In the genomic region with DNA sequence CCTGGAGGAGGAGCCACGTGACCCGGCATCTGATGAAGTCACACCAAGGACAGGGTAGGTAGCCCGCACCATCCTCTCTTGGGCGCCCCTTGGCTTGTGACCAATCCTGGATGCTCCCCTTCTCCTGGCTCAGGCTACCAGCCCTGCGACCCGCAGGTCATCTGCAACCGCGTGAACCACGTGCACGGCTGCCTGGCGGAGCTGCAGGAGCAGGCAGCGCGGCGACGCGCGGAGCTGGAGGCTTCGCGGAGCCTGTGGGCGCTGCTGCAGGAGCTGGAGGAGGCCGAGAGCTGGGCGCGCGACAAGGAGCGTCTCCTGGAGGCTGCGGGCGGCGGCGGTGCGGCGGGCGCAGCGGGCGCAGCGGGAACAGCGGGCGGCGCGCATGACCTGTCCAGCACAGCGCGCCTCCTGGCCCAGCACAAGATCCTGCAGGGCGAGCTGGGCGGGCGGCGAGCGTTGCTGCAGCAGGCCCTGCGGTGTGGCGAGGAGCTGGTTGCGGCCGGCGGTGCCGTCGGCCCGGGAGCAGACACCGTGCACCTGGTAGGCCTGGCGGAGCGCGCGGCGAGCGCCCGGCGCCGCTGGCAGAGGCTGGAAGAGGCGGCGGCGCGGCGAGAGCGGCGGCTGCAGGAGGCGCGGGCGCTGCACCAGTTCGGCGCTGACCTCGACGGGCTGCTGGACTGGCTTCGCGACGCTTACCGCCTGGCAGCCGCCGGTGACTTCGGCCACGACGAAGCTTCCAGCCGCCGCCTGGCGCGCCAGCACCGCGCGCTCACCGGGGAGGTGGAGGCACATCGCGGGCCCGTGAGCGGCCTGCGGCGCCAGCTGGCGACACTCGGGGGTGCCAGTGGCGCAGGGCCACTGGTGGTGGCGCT, we compare ENCODE assay signal across 10 cellular contexts. TPM values are rescaled to one million over a fixed set of nuclear protein-coding genes. Genes with fewer than 3 reads are reported as not detected.
DNase-seq lines count a peak whose midpoint lies in the region; ATAC-seq and TF ChIP-seq lines count a peak whose summit lies in the region.
"Had no signal": no experiment of that assay in that cellular context is flagged by ENCODE, and none has a peak within 500 bp of the region (broad histone marks: within the 10 kb centered on the region; RNA-seq: fewer than 3 reads in every experiment).

No MANE protein-coding gene starts in this region.

- peak; percentile 2 for DNase-seq in NCI-H1092 treated with DMSO at 0.1 percent for 48 hours (lab: John Stamatoyannopoulos, UW)
- DNase-seq in NCI-H1092 (lab: John Stamatoyannopoulos, UW), result no peak
- DNase-seq in RWPE2 (ENCODE audit: low spot score), result no peak
- peak; percentile 33 to 70 for DNase-seq in cardiac muscle cell (ENCODE audit: low read depth in 1 of 2, low spot score in 1 of 2)
- DNase-seq in retina, result peak; percentile 65
- DNase-seq in SW480 (ENCODE audit: low spot score), result no peak
- no peak for DNase-seq in activated effector memory CD4-positive, alpha-beta T cell treated with Interleukin-2 at 50 U/mL for 16 hours
- DNase-seq in GM13976 (ENCODE audit: low spot score), result no peak
- DNase-seq: naive B cell, SHP77 had no signal

- no peaks in the 10 kb centered on the region for H3K4me1 ChIP-seq in RWPE2 (ENCODE audit: insufficient read depth, poor library complexity, severe bottlenecking)
- no peaks in the 10 kb centered on the region for H3K4me1 ChIP-seq in cardiac muscle cell (ENCODE audit: low read depth)

- H3K27ac ChIP-seq in RWPE2 (ENCODE audit: poor library complexity, severe bottlenecking) (no peak overlapping the region), cardiac muscle cell (no peak overlapping the region)

- no peaks in the 10 kb centered on the region for H3K36me3 ChIP-seq in RWPE2 (ENCODE audit: low read depth)
- no peaks in the 10 kb centered on the region for H3K36me3 ChIP-seq in cardiac muscle cell

- no peak overlapping the region for H3K4me3 ChIP-seq in RWPE2 (ENCODE audit: severe bottlenecking)
- H3K4me3 ChIP-seq in cardiac muscle cell, result peak overlapping the region; percentile 14

- no peaks in the 10 kb centered on the region for H3K9me3 ChIP-seq in RWPE2 (ENCODE audit: severe bottlenecking)
- no peaks in the 10 kb centered on the region for H3K9me3 ChIP-seq in cardiac muscle cell (ENCODE audit: low read depth)

- TF ChIP-seq CTCF in RWPE2 (IDR thresholded peaks at IDR 0.05; ENCODE audit: poor library complexity, severe bottlenecking) (no peak), cardiac muscle cell (IDR thresholded peaks at IDR 0.05; ENCODE audit: low read depth, low read length) (no peak), GM13976 (IDR thresholded peaks at IDR 0.05; ENCODE audit: borderline replicate concordance, control extremely low read depth, extremely low read depth, insufficient read depth, missing control alignments) (no peak)

- in situ Hi-C loops in GM13976 (cut with MboI; ENCODE audit: low sequenced_read_pairs, unreplicated experiment), result no loop called here

- ATAC-seq in RWPE2 (ENCODE audit: low read depth), result peak; percentile 10; the same call in 2 of the 3 replicates

- H3K27me3 ChIP-seq in RWPE2 (ENCODE audit: insufficient read depth, poor library complexity, severe bottlenecking) (peaks cover 31% of the 10 kb centered on the region), cardiac muscle cell (peaks cover 96% of the 10 kb centered on the region)

RNA-seq across cellular contexts. Expression of gene SPTBN4, which starts 45.9 kb away (rescaled TPM):
- total RNA-seq in cardiac muscle cell, result 2.3 and 5.5 TPM in 2 replicates
- polyA plus RNA-seq in cardiac muscle cell, result 0.32 and 4.6 TPM in 2 replicates

RNA-seq across cellular contexts. Expression of gene BLVRB, which starts 47.2 kb away (rescaled TPM):
- total RNA-seq in cardiac muscle cell, result 56.7 and 93.8 TPM in 2 replicates
- polyA plus RNA-seq in cardiac muscle cell, result 61.5 and 77.0 TPM in 2 replicates

Comparison
In these comparisons a context has a peak if more than half of its experiments do, and no peak if none do; other contexts are left out.
1. DNase-seq: peak in NCI-H1092 treated with DMSO at 0.1 percent for 48 hours (single experiment), cardiac muscle cell (2 of 2) and retina (single experiment); none in NCI-H1092 (single experiment), RWPE2 (single experiment), SW480 (single experiment), activated effector memory CD4-positive, alpha-beta T cell treated with Interleukin-2 at 50 U/mL for 16 hours (single experiment) and GM13976 (single experiment).